ENCODE assay signal across 14 cellular contexts in genomic region chr11:69383946-69384547, GRCh38.
DNase-seq lines count a peak whose midpoint lies in the region; ATAC-seq lines count a peak whose summit lies in the region.
"Had no signal": no experiment of that assay in that cellular context is flagged by ENCODE, and none has a peak within 500 bp of the region (broad histone marks: within the 10 kb centered on the region; RNA-seq: fewer than 3 reads in every experiment).

No MANE protein-coding gene starts in this region.

- H2AK5ac ChIP-seq in neuronal stem cell (ENCODE audit: low read depth, low read length) = peak overlapping the region; percentile 60

- H3K79me1 ChIP-seq in neuronal stem cell (ENCODE audit: low read depth, low read length) = no peaks in the 10 kb centered on the region

- no peaks in the 10 kb centered on the region for H3K36me3 ChIP-seq in neuronal stem cell (replicated peaks in 1 of 2; ENCODE audit: control insufficient read depth in 2 of 2, insufficient read depth in 2 of 2, low read length in 2 of 2)
- H3K36me3 ChIP-seq: BE2C had no signal

- H3K4me1 ChIP-seq in right cardiac atrium (ENCODE audit: control insufficient read depth, insufficient read depth, low read length) (no peaks in the 10 kb centered on the region), neuronal stem cell (ENCODE audit: control insufficient read depth in 2 of 2, insufficient read depth in 1 of 2, low read depth in 1 of 2, low read length in 2 of 2) (peaks cover 0 to 5% of the 10 kb centered on the region in 2 donors)
- H3K4me1 ChIP-seq: BE2C had no signal

- H2BK5ac ChIP-seq in neuronal stem cell (ENCODE audit: low read length) = peak overlapping the region; percentile 16

- H3K4me2 ChIP-seq in neuronal stem cell (ENCODE audit: insufficient read depth, low read length, poor library complexity, severe bottlenecking) = no peak overlapping the region

- H2BK15ac ChIP-seq in neuronal stem cell (ENCODE audit: low read length) = peak overlapping the region; percentile 63

- H3K9ac ChIP-seq in neuronal stem cell (ENCODE audit: low read depth, low read length, poor library complexity) = no peak overlapping the region

- no peak for ATAC-seq in activated CD4-positive, CD25-positive, alpha-beta regulatory T cell treated with anti-CD3 and anti-CD28 coated beads, Interleukin-2, amount 50 U/mL, for 24 hours
- ATAC-seq in right cardiac atrium (no peak), left cardiac atrium (no peak), HG02885 (IDR thresholded peaks at IDR 0.05; ENCODE audit: poor library complexity, unreplicated experiment) (no peak), HG03342 (IDR thresholded peaks at IDR 0.05; ENCODE audit: unreplicated experiment) (no peak)

- H4K8ac ChIP-seq in neuronal stem cell (ENCODE audit: low read depth, low read length) = no peak overlapping the region

- H3K4ac ChIP-seq in neuronal stem cell (ENCODE audit: low read length) = no peak overlapping the region

- peak; percentile 8 for DNase-seq in activated CD4-positive, CD25-positive, alpha-beta regulatory T cell treated with anti-CD3 and anti-CD28 coated beads, Interleukin-2, amount 50 U/mL, for 72 hours
- DNase-seq in right cardiac atrium = peak in 2 of 3 donors; percentile 27 to 31
- DNase-seq in left cardiac atrium = no peak
- DNase-seq in neuronal stem cell (ENCODE audit: low spot score) = no peak
- no peak for DNase-seq in NOMO-1 treated with DMSO at 0.1 percent for 48 hours (lab: John Stamatoyannopoulos, UW; ENCODE audit: unreplicated experiment)
- DNase-seq: BE2C; CD4-positive, alpha-beta T cell; NCI-H1105 treated with DMSO at 0.1 percent for 48 hours; NCI-H187; NCI-H526 treated with DMSO at 0.1 percent for 48 hours had no signal

- H3K14ac ChIP-seq in neuronal stem cell (ENCODE audit: low read length) = peak overlapping the region; percentile 77

- intact Hi-C loops in right cardiac atrium (cut with DNase I) (no loop called here), left cardiac atrium (cut with DNase I) (no loop called here)

- no peak overlapping the region for H2AFZ ChIP-seq in neuronal stem cell (ENCODE audit: low read length)

- H2BK120ac ChIP-seq in neuronal stem cell (ENCODE audit: low read depth, low read length) = no peak overlapping the region

- H3K27ac ChIP-seq in right cardiac atrium (ENCODE audit: low read length) = no peak overlapping the region
- no peak overlapping the region for H3K27ac ChIP-seq in neuronal stem cell (replicated peaks; ENCODE audit: low read length)
- H3K27ac ChIP-seq: 22Rv1 had no signal

- no peaks in the 10 kb centered on the region for H3K27me3 ChIP-seq in right cardiac atrium (ENCODE audit: control insufficient read depth, insufficient read depth)
- peaks cover 0 to 2% (median 0%) of the 10 kb centered on the region in 3 experiments for H3K27me3 ChIP-seq in neuronal stem cell (ENCODE audit: control insufficient read depth in 3 of 3, insufficient read depth in 3 of 3, low read depth in 1 of 3, low read length in 3 of 3)
- H3K27me3 ChIP-seq: BE2C had no signal

- H3K9me3 ChIP-seq in right cardiac atrium (ENCODE audit: control insufficient read depth, low read length) (no peaks in the 10 kb centered on the region), neuronal stem cell (replicated peaks in 1 of 2; ENCODE audit: control insufficient read depth in 2 of 2, insufficient read depth in 1 of 2, low read depth in 1 of 2, low read length in 2 of 2) (peaks cover 5 to 9% of the 10 kb centered on the region in 2 donors)
- H3K9me3 ChIP-seq: BE2C had no signal

- 82% methylated on average over 10 of the region's 10 CpGs for WGBS in right cardiac atrium
- no CpG with 5 or more reads among the region's 10 CpGs for WGBS in neuronal stem cell (ENCODE audit: extremely low coverage in 2 of 2, insufficient read length in 2 of 2, insufficient replicate concordance in 1 of 2), 2 donors

- peak overlapping the region; percentile 62 for H3K18ac ChIP-seq in neuronal stem cell (ENCODE audit: low read length)

- H3K23ac ChIP-seq in neuronal stem cell (ENCODE audit: low read depth, low read length, poor library complexity) = no peak overlapping the region

- H4K91ac ChIP-seq in neuronal stem cell (ENCODE audit: low read depth, low read length, poor library complexity) = no peak overlapping the region

- H3K4me3 ChIP-seq in right cardiac atrium (ENCODE audit: low read length) = no peak overlapping the region
- no peak overlapping the region for H3K4me3 ChIP-seq in neuronal stem cell (ENCODE audit: low read length in 2 of 2)

- no peak overlapping the region for H2BK12ac ChIP-seq in neuronal stem cell (ENCODE audit: low read length)

Comparison
In these comparisons a context has a peak if more than half of its experiments do, and no peak if none do; other contexts are left out.
1. DNase-seq: peak in activated CD4-positive, CD25-positive, alpha-beta regulatory T cell treated with anti-CD3 and anti-CD28 coated beads, Interleukin-2, amount 50 U/mL, for 72 hours (single experiment) and right cardiac atrium (2 of 3); none in left cardiac atrium (single experiment), neuronal stem cell (single experiment) and NOMO-1 treated with DMSO at 0.1 percent for 48 hours (single experiment).